Comparison of ENCODE assay signal across 14 cellular contexts in genomic region chr2:241853651-241854341, GRCh38. TPM values are rescaled to one million over a fixed set of nuclear protein-coding genes. Genes with fewer than 3 reads are reported as not detected.
DNase-seq lines count a peak whose midpoint lies in the region; ATAC-seq and TF ChIP-seq lines count a peak whose summit lies in the region.
"Had no signal": no experiment of that assay in that cellular context is flagged by ENCODE, and none has a peak within 500 bp of the region (broad histone marks: within the 10 kb centered on the region; RNA-seq: fewer than 3 reads in every experiment).

No MANE protein-coding gene starts in this region.

- no peaks in the 10 kb centered on the region for H3K36me3 ChIP-seq in Peyer's patch
- no peaks in the 10 kb centered on the region for H3K36me3 ChIP-seq in left ventricle myocardium inferior
- H3K36me3 ChIP-seq: gastroesophageal sphincter had no signal

- no peak overlapping the region for H3K4me3 ChIP-seq in Peyer's patch
- H3K4me3 ChIP-seq in left ventricle myocardium inferior: no peak overlapping the region
- H3K4me3 ChIP-seq: gastroesophageal sphincter had no signal

- DNase-seq in activated CD8-positive, alpha-beta memory T cell treated with anti-CD3 and anti-CD28 coated beads, Interleukin-2, amount 50 U/mL, for 4 hours: peak; percentile 35
- no peak for DNase-seq in activated CD8-positive, alpha-beta memory T cell treated with anti-CD3 and anti-CD28 coated beads, Interleukin-2, amount 50 U/mL, for 48 hours
- DNase-seq in Peyer's patch (peak in 2 of 3 donors; percentile 42 to 43), left ventricle myocardium inferior (peak; percentile 39), NCI-H774 (lab: John Stamatoyannopoulos, UW) (no peak), globus pallidus (ENCODE audit: low spot score) (no peak), GM03348 (ENCODE audit: low spot score) (no peak)
- peak in 1 of 2 donors; percentile 66 for DNase-seq in stimulated activated effector memory CD8-positive, alpha-beta T cell treated with anti-CD3 and anti-CD28 coated beads, Interleukin-12 subunit alpha, Interleukin-12 subunit beta, amount 100 ng/mL, for 72 hours (ENCODE audit: low spot score in 2 of 2)
- DNase-seq: HFFc6, mesendoderm, NCI-H1436 had no signal

- peaks cover 0 to 3% (median under 1%) of the 10 kb centered on the region in 4 donors for H3K4me1 ChIP-seq in Peyer's patch
- H3K4me1 ChIP-seq in left ventricle myocardium inferior: peaks cover 21% of the 10 kb centered on the region

- peak; percentile 82 for ATAC-seq in stimulated activated effector memory CD8-positive, alpha-beta T cell treated with anti-CD3 and anti-CD28 coated beads, Interleukin-12 subunit alpha, Interleukin-12 subunit beta, amount 100 ng/mL, for 72 hours
- ATAC-seq: gastroesophageal sphincter had no signal

- H3K27me3 ChIP-seq in Peyer's patch (no peaks in the 10 kb centered on the region), left ventricle myocardium inferior (ENCODE audit: low read depth) (no peaks in the 10 kb centered on the region)

- no peak for TF ChIP-seq POLR2A in Peyer's patch (IDR thresholded peaks at IDR 0.05)

- H3K27ac Mint-ChIP-seq in stimulated activated effector memory CD8-positive, alpha-beta T cell treated with anti-CD3 and anti-CD28 coated beads, Interleukin-12 subunit alpha, Interleukin-12 subunit beta, amount 100 ng/mL, for 72 hours: peak overlapping the region; percentile 70
- H3K27ac Mint-ChIP-seq: activated naive CD4-positive, alpha-beta T cell treated with anti-CD3 and anti-CD28 coated beads, Interleukin-2, amount 50 U/mL, for 72 hours; HFFc6 had no signal

- H3K4me3 Mint-ChIP-seq in stimulated activated effector memory CD8-positive, alpha-beta T cell treated with anti-CD3 and anti-CD28 coated beads, Interleukin-12 subunit alpha, Interleukin-12 subunit beta, amount 100 ng/mL, for 72 hours: peak overlapping the region; percentile 66
- H3K4me3 Mint-ChIP-seq: HFFc6 had no signal

- peaks cover 95% of the 10 kb centered on the region for H3K36me3 Mint-ChIP-seq in stimulated activated effector memory CD8-positive, alpha-beta T cell treated with anti-CD3 and anti-CD28 coated beads, Interleukin-12 subunit alpha, Interleukin-12 subunit beta, amount 100 ng/mL, for 72 hours

- H3K9me3 ChIP-seq in Peyer's patch (no peaks in the 10 kb centered on the region), left ventricle myocardium inferior (replicated peaks) (no peaks in the 10 kb centered on the region)
- H3K9me3 ChIP-seq: gastroesophageal sphincter had no signal

- peaks cover 35% of the 10 kb centered on the region for H3K4me1 Mint-ChIP-seq in stimulated activated effector memory CD8-positive, alpha-beta T cell treated with anti-CD3 and anti-CD28 coated beads, Interleukin-12 subunit alpha, Interleukin-12 subunit beta, amount 100 ng/mL, for 72 hours

- H3K9me3 Mint-ChIP-seq in stimulated activated effector memory CD8-positive, alpha-beta T cell treated with anti-CD3 and anti-CD28 coated beads, Interleukin-12 subunit alpha, Interleukin-12 subunit beta, amount 100 ng/mL, for 72 hours: no peaks in the 10 kb centered on the region
- H3K9me3 Mint-ChIP-seq: activated naive CD4-positive, alpha-beta T cell treated with anti-CD3 and anti-CD28 coated beads, Interleukin-2, amount 50 U/mL, for 72 hours; HFFc6 had no signal

- TF ChIP-seq CTCF in Peyer's patch (IDR thresholded peaks at IDR 0.05) (no peak), left ventricle myocardium inferior (IDR thresholded peaks at IDR 0.05; ENCODE audit: borderline replicate concordance) (no peak)

- no peak overlapping the region for H3K27ac ChIP-seq in Peyer's patch
- peak overlapping the region; percentile 56 for H3K27ac ChIP-seq in left ventricle myocardium inferior (replicated peaks)
- H3K27ac ChIP-seq: gastroesophageal sphincter had no signal

- intact Hi-C loops in left ventricle myocardium inferior (cut with micrococcal nuclease): no loop called here

RNA-seq across cellular contexts. Expression of gene PDCD1, which starts 4.9 kb away (rescaled TPM):
- total RNA-seq in Peyer's patch: 1 to 10 TPM in 2 of 4 donors, not detected in 2; 1.6 to 2.7 TPM
- 3.3 TPM for total RNA-seq in left ventricle myocardium inferior
- total RNA-seq: dermis microvascular lymphatic vessel endothelial cell, HFFc6 had no signal

RNA-seq across cellular contexts. Expression of gene RTP5, which starts 15.7 kb away (rescaled TPM):
- total RNA-seq in Peyer's patch (under 1 TPM in 1 of 4 donors, not detected in 3; 0.54 TPM), left ventricle myocardium inferior (not detected)
- total RNA-seq: dermis microvascular lymphatic vessel endothelial cell, gastroesophageal sphincter, HFFc6 had no signal

RNA-seq across cellular contexts. Expression of gene NEU4, which starts 44.8 kb away (rescaled TPM):
- total RNA-seq in Peyer's patch: 10 to 100 TPM; 35.5 to 73.3 (median 55.9) TPM
- total RNA-seq in left ventricle myocardium inferior: not detected

Comparison
In these comparisons a context has a peak if more than half of its experiments do, and no peak if none do; other contexts are left out.
1. DNase-seq: peak in activated CD8-positive, alpha-beta memory T cell treated with anti-CD3 and anti-CD28 coated beads, Interleukin-2, amount 50 U/mL, for 4 hours (single experiment), Peyer's patch (2 of 3) and left ventricle myocardium inferior (single experiment); none in activated CD8-positive, alpha-beta memory T cell treated with anti-CD3 and anti-CD28 coated beads, Interleukin-2, amount 50 U/mL, for 48 hours (single experiment), NCI-H774 (single experiment), globus pallidus (single experiment) and GM03348 (single experiment).
2. RNA of gene NEU4, which starts 44.8 kb away (total RNA-seq): 35.5 to 73.3 TPM in Peyer's patch; not detected in left ventricle myocardium inferior (single experiment); every median in the first group is over 10 times any median in the second.